In the genomic region with DNA sequence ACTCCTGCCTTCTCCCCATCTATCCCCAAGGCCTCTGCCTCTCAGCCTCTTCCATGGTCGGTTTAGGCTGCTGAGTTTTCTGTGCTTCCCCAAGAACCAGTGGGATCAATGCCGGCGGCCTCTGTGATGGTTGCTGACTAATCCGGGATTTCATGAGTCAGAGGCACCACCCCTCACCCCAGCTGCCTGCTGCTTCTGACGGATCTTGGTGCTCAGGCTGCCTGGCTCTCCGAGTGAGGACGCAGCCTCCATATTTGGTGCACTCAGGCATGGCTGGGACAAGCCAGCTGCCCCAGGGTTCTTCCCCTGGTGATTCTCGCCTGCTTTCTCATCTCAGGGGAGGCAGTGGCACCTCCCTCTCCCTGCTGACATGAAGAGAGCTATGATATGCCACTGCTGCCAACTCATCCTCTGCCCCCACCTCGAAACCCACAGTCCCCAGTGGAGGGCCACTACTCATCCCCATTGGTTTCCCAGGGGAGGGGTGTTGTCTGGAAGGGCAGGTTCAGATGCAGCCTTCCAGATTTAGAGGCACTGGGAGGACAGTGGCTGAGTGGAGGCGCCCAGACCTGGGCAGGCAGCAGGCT, we compare ENCODE assay signal across 8 cellular contexts. TPM values are rescaled to one million over a fixed set of nuclear protein-coding genes. Genes with fewer than 3 reads are reported as not detected.
A peak's percentile ranks its signal among the peaks of the same experiment; 100 is the strongest.
DNase-seq lines count a peak whose midpoint lies in the region; ATAC-seq and TF ChIP-seq lines count a peak whose summit lies in the region.

No MANE protein-coding gene starts in this region.

- H3K9me3 ChIP-seq in AG04450 (ENCODE audit: control insufficient read depth, insufficient read depth, low read length) (no peaks in the 10 kb centered on the region; the same call in 1 of the 2 replicates), HCT116 (ENCODE audit: control insufficient read depth in 1 of 2, insufficient read depth in 1 of 2, low read depth in 1 of 2, low read length in 2 of 2) (no peaks in the 10 kb centered on the region), right atrium auricular region (no peaks in the 10 kb centered on the region), thoracic aorta (no peaks in the 10 kb centered on the region)

- no peak overlapping the region for H3K4me3 Mint-ChIP-seq in activated CD8-positive, alpha-beta T cell treated with anti-CD3 and anti-CD28 coated beads, Interleukin-2, amount 10 ng/mL, durations not matched to agents 7 days and 5 days

- peaks cover 35% of the 10 kb centered on the region for H3K36me3 Mint-ChIP-seq in activated CD8-positive, alpha-beta T cell treated with anti-CD3 and anti-CD28 coated beads, Interleukin-2, amount 10 ng/mL, durations not matched to agents 7 days and 5 days (ENCODE audit: low read depth)

- RAD21 ChIA-PET in HCT116 (lab: Charles Lee; ENCODE audit: low non-redundant PET in 1 of 2, low total read pairs in 2 of 2, uncharacterized antibody in 2 of 2, unreplicated experiment in 2 of 2), result interaction anchor here in 1 of 2 experiments (0.6 kb wide), 1 partner anchor 11 kb away, joined by 4 read pairs; no protein-coding TSS in a partner anchor

- H3K9me2 ChIP-seq in HCT116 (ENCODE audit: insufficient read depth), result no peaks in the 10 kb centered on the region

- BruUV-seq in HCT116 (replicated peaks; lab: Mats Ljungman, UMichigan), result no TSS peak

- H3K27me3 Mint-ChIP-seq in activated CD8-positive, alpha-beta T cell treated with anti-CD3 and anti-CD28 coated beads, Interleukin-2, amount 10 ng/mL, durations not matched to agents 7 days and 5 days (ENCODE audit: low read depth), result no peaks in the 10 kb centered on the region

- peak overlapping the region; percentile 50 for H3K9ac ChIP-seq in HCT116 (ENCODE audit: low read length)

- peak overlapping the region; percentile 11 for H3K27ac Mint-ChIP-seq in activated CD8-positive, alpha-beta T cell treated with anti-CD3 and anti-CD28 coated beads, Interleukin-2, amount 10 ng/mL, durations not matched to agents 7 days and 5 days

- H3K4me1 Mint-ChIP-seq in activated CD8-positive, alpha-beta T cell treated with anti-CD3 and anti-CD28 coated beads, Interleukin-2, amount 10 ng/mL, durations not matched to agents 7 days and 5 days (ENCODE audit: low read depth), result peaks cover 33% of the 10 kb centered on the region

- POLR2A ChIA-PET in AG04450 (lab: Yijun Ruan, JAX) (interaction anchor here (0.8 to 1.4 kb wide), 2 partner anchors 105 to 356 kb away, joined by 3 read pairs; partner anchors contain the start of gene SSNA1), HCT116 (lab: Charles Lee) (interaction anchor here (4.8 kb wide), 1 partner anchor 14 kb away, joined by 43 read pairs; the partner anchor contains the start of gene SAPCD2)
- POLR2A ChIA-PET in activated CD8-positive, alpha-beta T cell treated with anti-CD3 and anti-CD28 coated beads, Interleukin-2, amount 10 ng/mL, durations not matched to agents 7 days and 5 days (lab: Charles Lee), result interaction anchor here (1.6 kb wide), 1 partner anchor 12 kb away, joined by 3 read pairs; no protein-coding TSS in a partner anchor

- TF ChIP-seq CTCF in AG04450 (IDR thresholded peaks at IDR 0.05; ENCODE audit: low read depth, low read length) (no peak), HCT116 (IDR thresholded peaks at IDR 0.05 in 2 of 3, conservative IDR thresholded peaks at IDR 0.05 in 1 of 3; ENCODE audit: borderline replicate concordance in 1 of 3, insufficient read depth in 1 of 3, low read depth in 2 of 3, low read length in 2 of 3) (no peak), right atrium auricular region (IDR thresholded peaks at IDR 0.05) (no peak), thoracic aorta (IDR thresholded peaks at IDR 0.05) (no peak)

- H3K27me3 ChIP-seq in AG04450 (ENCODE audit: control insufficient read depth, insufficient read depth, low read length) (no peaks in the 10 kb centered on the region), HCT116 (ENCODE audit: insufficient read depth, low read length) (no peaks in the 10 kb centered on the region), right atrium auricular region (no peaks in the 10 kb centered on the region), thoracic aorta (replicated peaks; ENCODE audit: insufficient read depth) (no peaks in the 10 kb centered on the region)

- no peak for TF ChIP-seq RAD21 in HCT116 (IDR thresholded peaks at IDR 0.05; ENCODE audit: low read depth)

- H3K4me2 ChIP-seq in HCT116 (ENCODE audit: low read length), result peak overlapping the region; percentile 98

- ATAC-seq in HCT116, result peak; percentile 49
- no peak for ATAC-seq in activated CD8-positive, alpha-beta T cell treated with anti-CD3 and anti-CD28 coated beads, Interleukin-2, amount 10 ng/mL, durations not matched to agents 7 days and 5 days
- no peak for ATAC-seq in thoracic aorta (ENCODE audit: insufficient number of reproducible peaks, low FRiP score, low read depth)
- ATAC-seq in GM21528 (IDR thresholded peaks at IDR 0.05; ENCODE audit: low FRiP score, unreplicated experiment), result no peak

- peak overlapping the region; percentile 93 for H3K27ac ChIP-seq in AG04450 (ENCODE audit: low read depth, low read length)
- peak overlapping the region; percentile 98 for H3K27ac ChIP-seq in HCT116 (ENCODE audit: low read depth, low read length)
- H3K27ac ChIP-seq in right atrium auricular region, result peak overlapping the region; percentile 48 to 67
- peak overlapping the region in 1 of 2 donors; percentile 61 for H3K27ac ChIP-seq in thoracic aorta

- DNase-seq in AG04450 (ENCODE audit: low read depth, low spot score) (peak; percentile 91), HCT116 (ENCODE audit: low read depth, low spot score) (peak; percentile 94), right atrium auricular region (ENCODE audit: low spot score) (peak; percentile 88), thoracic aorta (ENCODE audit: low spot score) (peak; percentile 47), NCI-H748 treated with DMSO at 0.1 percent for 48 hours (lab: John Stamatoyannopoulos, UW) (no peak), NOMO-1 treated with DMSO at 0.1 percent for 48 hours (lab: John Stamatoyannopoulos, UW; ENCODE audit: unreplicated experiment) (no peak)
- DNase-seq in activated CD8-positive, alpha-beta T cell treated with anti-CD3 and anti-CD28 coated beads, Interleukin-2, amount 10 ng/mL, durations not matched to agents 7 days and 5 days, result no peak

- H3K79me2 ChIP-seq in HCT116 (ENCODE audit: insufficient read depth, low read length), result peaks cover 14% of the 10 kb centered on the region; the same call in 1 of the 2 replicates

- H4K20me1 ChIP-seq in HCT116 (ENCODE audit: insufficient read depth), result no peaks in the 10 kb centered on the region

- H3K36me3 ChIP-seq in HCT116 (ENCODE audit: control insufficient read depth in 1 of 2, insufficient read depth in 2 of 2, low read length in 2 of 2) (peaks cover 0 to 5% of the 10 kb centered on the region in 2 experiments; a peak in 1 of 4 replicates), right atrium auricular region (peaks cover 41% of the 10 kb centered on the region), thoracic aorta (peaks cover 10% of the 10 kb centered on the region)

- H3K4me3 ChIP-seq in AG04450 (ENCODE audit: low read depth, low read length), result no peak overlapping the region
- peak overlapping the region in 1 of 2 experiments; percentile 23; a peak in 3 of 4 replicates for H3K4me3 ChIP-seq in HCT116 (replicated peaks in 1 of 2; ENCODE audit: low read depth in 1 of 2, low read length in 2 of 2)
- H3K4me3 ChIP-seq in right atrium auricular region, result no peak overlapping the region
- H3K4me3 ChIP-seq in thoracic aorta, result no peak overlapping the region

- H3K9me3 Mint-ChIP-seq in activated CD8-positive, alpha-beta T cell treated with anti-CD3 and anti-CD28 coated beads, Interleukin-2, amount 10 ng/mL, durations not matched to agents 7 days and 5 days (ENCODE audit: insufficient read depth), result no peaks in the 10 kb centered on the region

- H3K4me1 ChIP-seq in HCT116 (ENCODE audit: control insufficient read depth in 1 of 2, insufficient read depth in 2 of 2, low read length in 2 of 2) (peaks cover 38 to 63% of the 10 kb centered on the region in 2 experiments), right atrium auricular region (peaks cover 0 to 44% of the 10 kb centered on the region in 2 donors), thoracic aorta (ENCODE audit: control insufficient read depth in 1 of 2, low read depth in 2 of 2) (peaks cover 16 to 36% of the 10 kb centered on the region in 2 donors)

- H2AFZ ChIP-seq in HCT116 (ENCODE audit: low read depth, low read length, poor library complexity, severe bottlenecking), result no peak overlapping the region

- CTCF ChIA-PET in AG04450 (lab: Charles Lee) (interaction anchor here (0.9 to 1.9 kb wide), 2 partner anchors 16 to 19 kb away, joined by 3 to 11 read pairs; no protein-coding TSS in a partner anchor), HCT116 (lab: Charles Lee) (interaction anchor here (1.6 to 4.8 kb wide), 3 partner anchors 14 to 37 kb away, joined by 3 to 49 read pairs (median 9); partner anchors contain the start of genes NPDC1 and SAPCD2)
- CTCF ChIA-PET in activated CD8-positive, alpha-beta T cell treated with anti-CD3 and anti-CD28 coated beads, Interleukin-2, amount 10 ng/mL, durations not matched to agents 7 days and 5 days (lab: Charles Lee), result interaction anchor here (0.6 to 1.3 kb wide), 3 partner anchors 12 to 15 kb away, joined by 3 to 5 read pairs (median 5); no protein-coding TSS in a partner anchor

- TF ChIP-seq POLR2A in HCT116 (IDR thresholded peaks at IDR 0.05; ENCODE audit: borderline replicate concordance, extremely low read depth, insufficient read depth, insufficient read length), result no peak

- intact Hi-C loops in HCT116 (cut with micrococcal nuclease), result no loop called here

RNA-seq across cellular contexts. Expression of gene MAN1B1, which starts 3.3 kb away (rescaled TPM):
- polyA plus RNA-seq in AG04450 (2011; rRNA removed), result 40.8 and 50.2 TPM in 2 replicates
- polyA minus RNA-seq in AG04450 (2011; rRNA and poly(A)+ RNA removed), result 34.0 and 46.6 TPM in 2 replicates
- total RNA-seq in HCT116 (2021; ENCODE audit: unreplicated experiment) (50.9 TPM), right atrium auricular region (10 to 100 TPM; 20.9 to 26.8 TPM), thoracic aorta (10 to 100 TPM; 32.9 to 52.9 TPM)
- 53.6 and 53.7 TPM in 2 replicates for polyA plus RNA-seq in HCT116 (2012)
- 10 to 100 TPM; 42.2 to 49.2 TPM for total RNA-seq in activated CD8-positive, alpha-beta T cell treated with anti-CD3 and anti-CD28 coated beads, Interleukin-2, amount 10 ng/mL, durations not matched to agents 7 days and 5 days

RNA-seq across cellular contexts. Expression of gene UAP1L1, which starts 6.2 kb away (rescaled TPM):
- 5.1 and 6.3 TPM in 2 replicates for polyA plus RNA-seq in AG04450 (2011; rRNA removed)
- 4.1 and 4.2 TPM in 2 replicates for polyA minus RNA-seq in AG04450 (2011; rRNA and poly(A)+ RNA removed)
- total RNA-seq in HCT116 (2021; ENCODE audit: unreplicated experiment) (11.0 TPM), right atrium auricular region (1 to 10 TPM; 4.3 to 6.3 TPM), thoracic aorta (10 to 100 TPM in 1 of 2 donors, 1 to 10 TPM in 1; 9.6 to 11.4 TPM)
- polyA plus RNA-seq in HCT116 (2012), result 4.6 and 5.3 TPM in 2 replicates
- total RNA-seq in activated CD8-positive, alpha-beta T cell treated with anti-CD3 and anti-CD28 coated beads, Interleukin-2, amount 10 ng/mL, durations not matched to agents 7 days and 5 days, result 10 to 100 TPM; 63.1 to 66.8 TPM

RNA-seq across cellular contexts. Expression of gene SAPCD2, which starts 13.2 kb away (rescaled TPM):
- 1.5 and 1.8 TPM in 2 replicates for polyA plus RNA-seq in AG04450 (2011; rRNA removed)
- 0.91 and 1.1 TPM in 2 replicates for polyA minus RNA-seq in AG04450 (2011; rRNA and poly(A)+ RNA removed)
- 71.7 TPM for total RNA-seq in HCT116 (2021; ENCODE audit: unreplicated experiment)
- polyA plus RNA-seq in HCT116 (2012), result 48.5 and 59.4 TPM in 2 replicates
- total RNA-seq in activated CD8-positive, alpha-beta T cell treated with anti-CD3 and anti-CD28 coated beads, Interleukin-2, amount 10 ng/mL, durations not matched to agents 7 days and 5 days, result 10 to 100 TPM; 56.8 to 57.0 TPM
- total RNA-seq in right atrium auricular region, result under 1 TPM; 0.12 to 0.63 TPM
- under 1 TPM; 0.41 to 0.92 TPM for total RNA-seq in thoracic aorta

RNA-seq across cellular contexts. Expression of gene ENTPD2, which starts 29.6 kb away (rescaled TPM):
- polyA plus RNA-seq in AG04450 (2011; rRNA removed), result not detected in 2 replicates
- polyA minus RNA-seq in AG04450 (2011; rRNA and poly(A)+ RNA removed), result not detected in 2 replicates
- total RNA-seq in HCT116 (2021; ENCODE audit: unreplicated experiment), result 32.5 TPM
- polyA plus RNA-seq in HCT116 (2012), result 20.7 and 23.0 TPM in 2 replicates
- under 1 TPM in 1 of 2 experiments, not detected in 1; 0.34 TPM for total RNA-seq in activated CD8-positive, alpha-beta T cell treated with anti-CD3 and anti-CD28 coated beads, Interleukin-2, amount 10 ng/mL, durations not matched to agents 7 days and 5 days
- under 1 TPM; 0.41 to 0.67 TPM for total RNA-seq in right atrium auricular region
- total RNA-seq in thoracic aorta, result under 1 TPM; 0.92 to 0.95 TPM

RNA-seq across cellular contexts. Expression of gene DPP7, which starts 31.0 kb away (rescaled TPM):
- polyA plus RNA-seq in AG04450 (2011; rRNA removed), result 30.6 and 52.6 TPM in 2 replicates
- 19.2 and 32.2 TPM in 2 replicates for polyA minus RNA-seq in AG04450 (2011; rRNA and poly(A)+ RNA removed)
- 291 TPM for total RNA-seq in HCT116 (2021; ENCODE audit: unreplicated experiment)
- 302 and 326 TPM in 2 replicates for polyA plus RNA-seq in HCT116 (2012)
- 100 to 1,000 TPM; 248 TPM for total RNA-seq in activated CD8-positive, alpha-beta T cell treated with anti-CD3 and anti-CD28 coated beads, Interleukin-2, amount 10 ng/mL, durations not matched to agents 7 days and 5 days
- 100 to 1,000 TPM; 165 to 188 TPM for total RNA-seq in right atrium auricular region
- 100 to 1,000 TPM; 100 to 148 TPM for total RNA-seq in thoracic aorta

Comparison
In these comparisons a context has a peak if more than half of its experiments do, and no peak if none do; other contexts are left out.
1. DNase-seq: peak in AG04450 (single experiment), HCT116 (single experiment), right atrium auricular region (single experiment) and thoracic aorta (single experiment); none in activated CD8-positive, alpha-beta T cell treated with anti-CD3 and anti-CD28 coated beads, Interleukin-2, amount 10 ng/mL, durations not matched to agents 7 days and 5 days (single experiment), NCI-H748 treated with DMSO at 0.1 percent for 48 hours (single experiment) and NOMO-1 treated with DMSO at 0.1 percent for 48 hours (single experiment).
2. RNA of gene SAPCD2, which starts 13.2 kb away (total RNA-seq): 71.7 TPM in HCT116 (single experiment) and 56.8 to 57.0 TPM in activated CD8-positive, alpha-beta T cell treated with anti-CD3 and anti-CD28 coated beads, Interleukin-2, amount 10 ng/mL, durations not matched to agents 7 days and 5 days; 0.41 to 0.92 TPM in thoracic aorta and 0.12 to 0.63 TPM in right atrium auricular region; every median in the first group is over 10 times any median in the second.